In the genomic region with DNA sequence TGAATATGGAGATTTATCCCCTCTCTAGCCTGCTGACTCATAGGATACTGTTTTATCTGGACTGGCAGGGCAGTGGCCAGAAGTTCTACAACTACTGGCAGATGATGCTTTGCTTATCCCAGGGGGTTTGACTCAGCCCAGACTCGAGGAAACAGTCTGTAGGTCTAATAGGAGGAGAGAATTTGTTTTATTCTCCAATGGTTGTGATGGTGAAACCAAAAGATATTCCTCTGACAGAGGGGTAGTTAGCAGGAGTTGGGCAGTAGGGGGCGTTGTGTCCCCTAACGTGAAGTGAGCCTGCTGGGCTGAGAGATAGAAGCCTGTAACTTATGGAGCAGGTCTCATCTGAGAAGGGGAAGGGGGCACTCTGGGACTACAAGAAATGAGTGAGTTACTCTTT, we compare ENCODE assay signal across 8 cellular contexts.
DNase-seq lines count a peak whose midpoint lies in the region; ATAC-seq and TF ChIP-seq lines count a peak whose summit lies in the region.

No MANE protein-coding gene starts in this region.

- peak; percentile 49 for DNase-seq in stimulated activated CD4-positive, alpha-beta T cell treated with anti-CD3 and anti-CD28 coated beads, Interleukin-15, amount 100 ng/mL, for 24 hours
- no peak for DNase-seq in stimulated activated CD4-positive, alpha-beta T cell treated with anti-CD3 and anti-CD28 coated beads, Interleukin-4, amount 100 ng/mL, for 1 hour
- DNase-seq in OCI-M1 (lab: John Stamatoyannopoulos, UW): peak; percentile 75
- DNase-seq in fibroblast of villous mesenchyme (ENCODE audit: low read depth): peak; percentile 2
- no peak for DNase-seq in type B pancreatic cell (ENCODE audit: extremely low spot score, unreplicated experiment)
- no peak for DNase-seq in glomerular visceral epithelial cell (ENCODE audit: extremely low spot score)
- DNase-seq in NCI-H2171 treated with DMSO at 0.1 percent for 48 hours (lab: John Stamatoyannopoulos, UW): no peak
- DNase-seq in T-helper 17 cell: no peak

- H3K4me3 ChIP-seq in fibroblast of villous mesenchyme (ENCODE audit: low read depth, low read length): no peak overlapping the region

- H3K4me1 Mint-ChIP-seq in type B pancreatic cell (ENCODE audit: unreplicated experiment) (no peaks in the 10 kb centered on the region), T-helper 17 cell (no peaks in the 10 kb centered on the region)

- ATAC-seq in T-helper 17 cell: no peak

- H3K27ac Mint-ChIP-seq in type B pancreatic cell: no peak overlapping the region
- no peak overlapping the region for H3K27ac Mint-ChIP-seq in T-helper 17 cell

- no peaks in the 10 kb centered on the region for H3K9me3 ChIP-seq in T-helper 17 cell (ENCODE audit: control insufficient read depth, low read length, poor library complexity, severe bottlenecking)

- no peaks in the 10 kb centered on the region for H3K9me3 Mint-ChIP-seq in type B pancreatic cell

- no peak overlapping the region for H3K4me3 Mint-ChIP-seq in type B pancreatic cell
- H3K4me3 Mint-ChIP-seq in T-helper 17 cell: no peak overlapping the region

- H3K27me3 Mint-ChIP-seq in type B pancreatic cell (peaks cover 56% of the 10 kb centered on the region), T-helper 17 cell (peaks cover 61% of the 10 kb centered on the region)

- TF ChIP-seq CTCF in fibroblast of villous mesenchyme (IDR thresholded peaks at IDR 0.05; ENCODE audit: insufficient read depth, low read depth, low read length) (peak; percentile 50), type B pancreatic cell (conservative IDR thresholded peaks at IDR 0.05) (peak; percentile 68)

- H3K36me3 Mint-ChIP-seq in type B pancreatic cell (no peaks in the 10 kb centered on the region), T-helper 17 cell (ENCODE audit: low read depth) (peaks cover 4% of the 10 kb centered on the region)

Comparison
In these comparisons a context has a peak if more than half of its experiments do, and no peak if none do; other contexts are left out.
1. DNase-seq: peak in stimulated activated CD4-positive, alpha-beta T cell treated with anti-CD3 and anti-CD28 coated beads, Interleukin-15, amount 100 ng/mL, for 24 hours (single experiment), OCI-M1 (single experiment) and fibroblast of villous mesenchyme (single experiment); none in stimulated activated CD4-positive, alpha-beta T cell treated with anti-CD3 and anti-CD28 coated beads, Interleukin-4, amount 100 ng/mL, for 1 hour (single experiment), type B pancreatic cell (single experiment), glomerular visceral epithelial cell (single experiment), NCI-H2171 treated with DMSO at 0.1 percent for 48 hours (single experiment) and T-helper 17 cell (0 of 3).